In the genomic region with DNA sequence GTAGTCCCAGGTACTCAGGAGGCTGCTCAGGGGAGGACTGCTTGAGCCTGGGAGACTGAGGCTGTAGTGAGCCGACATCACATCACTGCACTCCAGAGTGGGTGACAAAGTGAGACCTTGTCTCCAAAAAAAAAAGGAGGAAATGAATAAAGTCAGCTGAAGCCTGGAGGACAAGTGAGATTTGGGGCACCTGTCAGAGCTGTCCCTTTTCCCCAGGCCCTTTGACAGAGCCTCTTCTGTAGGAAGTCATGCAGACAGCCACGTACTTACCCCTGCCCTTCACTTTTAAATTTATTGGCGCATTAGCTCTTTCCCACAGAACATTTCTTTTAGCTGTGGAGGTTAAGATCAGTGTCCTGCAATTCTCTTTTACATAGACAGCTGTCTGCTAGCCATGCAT, we compare ENCODE assay signal across 26 cellular contexts.
"Had no signal": no experiment of that assay in that cellular context is flagged by ENCODE, and none has a peak within 500 bp of the region (broad histone marks: within the 10 kb centered on the region; RNA-seq: fewer than 3 reads in every experiment).

No MANE protein-coding gene starts in this region.

- H3K36me3 Mint-ChIP-seq: natural killer cell, WTC11 had no signal

- H3K27ac Mint-ChIP-seq: activated CD4-positive, alpha-beta T cell treated with anti-CD3 and anti-CD28 coated beads for 36 hours; activated naive CD8-positive, alpha-beta T cell treated with anti-CD3 and anti-CD28 coated beads, Interleukin-2, amount 10 ng/mL, durations not matched to agents 7 days and 5 days; activated T-cell treated with anti-CD3 and anti-CD28 coated beads, Interleukin-2, amount 50 U/mL, for 24 hours; natural killer cell; WTC11 had no signal

- H3K27me3 ChIP-seq: breast epithelium, sigmoid colon, spleen, upper lobe of right lung had no signal

- H3K4me1 Mint-ChIP-seq: central memory CD8-positive, alpha-beta T cell had no signal

- H3K27me3 Mint-ChIP-seq: activated CD4-positive, alpha-beta T cell treated with anti-CD3 and anti-CD28 coated beads for 36 hours; activated naive CD8-positive, alpha-beta T cell treated with anti-CD3 and anti-CD28 coated beads, Interleukin-2, amount 10 ng/mL, durations not matched to agents 7 days and 5 days; activated T-cell treated with anti-CD3 and anti-CD28 coated beads, Interleukin-2, amount 50 U/mL, for 24 hours; central memory CD8-positive, alpha-beta T cell; progenitor cell of endocrine pancreas had no signal

- H3K27ac ChIP-seq: breast epithelium, left ventricle myocardium inferior, sigmoid colon, spleen, thoracic aorta, upper lobe of right lung had no signal

- H3K36me3 ChIP-seq: breast epithelium, left ventricle myocardium inferior, sigmoid colon, spleen, thoracic aorta, upper lobe of right lung had no signal

- ATAC-seq: esophagus mucosa, natural killer cell, upper lobe of right lung, WTC11 had no signal

- H3K4me3 Mint-ChIP-seq: activated CD4-positive, alpha-beta T cell treated with anti-CD3 and anti-CD28 coated beads for 36 hours; activated naive CD4-positive, alpha-beta T cell treated with anti-CD3 and anti-CD28 coated beads for 36 hours; activated naive CD8-positive, alpha-beta T cell treated with anti-CD3 and anti-CD28 coated beads, Interleukin-2, amount 10 ng/mL, durations not matched to agents 7 days and 5 days; activated T-cell treated with anti-CD3 and anti-CD28 coated beads, Interleukin-2, amount 50 U/mL, for 24 hours; central memory CD8-positive, alpha-beta T cell; mesothelial cell of epicardium; natural killer cell; WTC11 had no signal

- H3K9me3 ChIP-seq: breast epithelium, left ventricle myocardium inferior, sigmoid colon, spleen, thoracic aorta, upper lobe of right lung had no signal

- H3K4me3 ChIP-seq: breast epithelium, left ventricle myocardium inferior, sigmoid colon, spleen, thoracic aorta, upper lobe of right lung had no signal

- H3K4me1 ChIP-seq: breast epithelium, left ventricle myocardium inferior, upper lobe of right lung had no signal

- H3K9me3 Mint-ChIP-seq: activated naive CD4-positive, alpha-beta T cell treated with anti-CD3 and anti-CD28 coated beads for 36 hours; activated naive CD8-positive, alpha-beta T cell treated with anti-CD3 and anti-CD28 coated beads, Interleukin-2, amount 10 ng/mL, durations not matched to agents 7 days and 5 days; activated T-cell treated with anti-CD3 and anti-CD28 coated beads, Interleukin-2, amount 50 U/mL, for 24 hours; central memory CD8-positive, alpha-beta T cell; mesothelial cell of epicardium; natural killer cell; WTC11 had no signal

- DNase-seq: activated CD4-positive, alpha-beta T cell treated with anti-CD3 and anti-CD28 coated beads for 36 hours; activated CD4-positive, alpha-beta T cell treated with anti-CD3 and anti-CD28 coated beads, Interleukin-2, amount 50 U/mL, for 4 hours; activated CD8-positive, alpha-beta memory T cell treated with anti-CD3 and anti-CD28 coated beads for 24 hours; activated CD8-positive, alpha-beta memory T cell treated with anti-CD3 and anti-CD28 coated beads, Interleukin-2, amount 50 U/mL, for 4 hours; activated naive CD4-positive, alpha-beta T cell treated with anti-CD3 and anti-CD28 coated beads for 36 hours; activated naive CD8-positive, alpha-beta T cell treated with anti-CD3 and anti-CD28 coated beads, Interleukin-2, amount 10 ng/mL, durations not matched to agents 7 days and 5 days; activated T-cell treated with anti-CD3 and anti-CD28 coated beads, Interleukin-2, amount 50 U/mL, for 24 hours; amniotic stem cell; effector memory CD4-positive, alpha-beta T cell; foreskin melanocyte; left ventricle myocardium inferior; natural killer cell; retina; sigmoid colon; spleen; stimulated activated CD4-positive, alpha-beta T cell treated with anti-CD3 and anti-CD28 coated beads, Interleukin-4, amount 100 ng/mL, for 1 hour; stimulated activated naive CD4-positive, alpha-beta T cell treated with Interleukin-2 at 50 U/mL for 16 hours; T-helper 9 cell; upper lobe of right lung had no signal
